ENCODE assay signal across 30 cellular contexts in the genomic region with DNA sequence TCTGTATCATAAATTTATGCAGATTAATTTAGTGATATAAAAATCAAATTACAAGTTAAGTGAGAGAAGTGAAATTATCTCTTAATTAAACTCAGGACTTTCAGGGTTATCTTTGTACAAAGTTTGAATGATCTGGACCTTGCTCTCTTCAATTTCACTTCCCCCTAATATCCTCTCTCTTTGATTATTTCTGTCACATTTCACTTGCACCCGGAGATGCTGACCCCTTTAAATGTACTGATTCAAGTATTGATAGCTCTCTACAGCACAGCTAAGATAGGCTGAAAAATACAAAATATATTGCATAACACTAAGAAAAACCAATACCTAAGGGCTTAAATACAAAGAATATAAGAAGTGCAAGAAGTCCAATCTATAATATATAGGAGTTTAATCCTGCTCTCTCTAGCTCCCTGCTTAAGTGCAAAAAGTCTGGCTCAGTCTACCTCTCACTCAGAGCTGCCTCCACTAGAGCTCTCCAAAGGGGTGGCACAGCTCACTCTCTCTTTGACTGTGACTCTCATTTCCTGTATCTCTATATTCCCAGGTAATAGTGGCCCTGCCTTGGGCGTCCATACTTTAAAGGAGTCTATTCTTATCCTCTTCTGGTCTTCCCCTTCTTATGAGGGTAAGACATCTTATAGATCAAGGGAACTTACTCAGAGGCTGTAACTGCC.
"Had no signal": no experiment of that assay in that cellular context is flagged by ENCODE, and none has a peak within 500 bp of the region (broad histone marks: within the 10 kb centered on the region; RNA-seq: fewer than 3 reads in every experiment).

No MANE protein-coding gene starts in this region.

- H3K36me3 ChIP-seq: adrenal gland, breast epithelium, Peyer's patch had no signal

- DNase-seq: activated B cell treated with CpG ODN at 0.5 μM for 24 hours; activated CD4-positive, alpha-beta memory T cell treated with anti-CD3 and anti-CD28 coated beads for 36 hours; activated CD4-positive, alpha-beta T cell treated with anti-CD3 and anti-CD28 coated beads for 4 hours; activated CD4-positive, alpha-beta T cell treated with anti-CD3 and anti-CD28 coated beads, Interleukin-2, amount 50 U/mL, for 1 hour; activated CD4-positive, CD25-positive, alpha-beta regulatory T cell treated with anti-CD3 and anti-CD28 coated beads, Interleukin-2, amount 50 U/mL, for 72 hours; activated CD8-positive, alpha-beta memory T cell treated with anti-CD3 and anti-CD28 coated beads, Interleukin-2, amount 50 U/mL, for 4 hours; activated gamma-delta T cell treated with Interleukin-2 at 50 U/mL for 16 hours; activated naive CD4-positive, alpha-beta T cell treated with anti-CD3 and anti-CD28 coated beads for 36 hours; activated T-cell treated with anti-CD3 and anti-CD28 coated beads for 4 hours; activated T-cell treated with anti-CD3 and anti-CD28 coated beads, Interleukin-2, amount 50 U/mL, for 4 hours; adrenal gland; body of pancreas; Kasumi-1; MM.1S; MV-4-11; NCI-H1092; NCI-H1436 treated with DMSO at 0.1 percent for 48 hours; NCI-H1694 treated with DMSO at 0.1 percent for 48 hours; NCI-H2029; NCI-H345; NCI-H524 treated with DMSO at 0.1 percent for 48 hours; PC-3; Peyer's patch; SIG-M5 had no signal

- H3K27me3 Mint-ChIP-seq: activated B cell treated with CpG ODN at 0.5 μM for 24 hours; activated CD4-positive, alpha-beta memory T cell treated with anti-CD3 and anti-CD28 coated beads for 36 hours had no signal

- H3K27me3 ChIP-seq: adrenal gland, body of pancreas, breast epithelium, Peyer's patch had no signal

- H3K4me3 Mint-ChIP-seq: activated B cell treated with CpG ODN at 0.5 μM for 24 hours; activated CD4-positive, alpha-beta memory T cell treated with anti-CD3 and anti-CD28 coated beads for 36 hours; activated naive CD4-positive, alpha-beta T cell treated with anti-CD3 and anti-CD28 coated beads for 36 hours; activated T-cell treated with anti-CD3 and anti-CD28 coated beads, Interleukin-2, amount 50 U/mL, for 4 hours; activated T-helper 1 cell treated with anti-CD3 and anti-CD28 coated beads, Interleukin-12 subunit alpha, Interleukin-12 subunit beta, Interleukin-2, Interleukin-4 antibody, amounts not matched to agents 30 ng/mL and 10 ng/mL and 1 ng/mL, durations not matched to agents 14 hours and 24 hours and 36 hours; T-helper 1 cell treated with Interleukin-12 subunit alpha and Interleukin-12 subunit beta and Interleukin-4 antibody, amounts not matched to agents 30 μg/mL and 1 μg/mL, for 36 hours; T-helper 2 cell treated with Interferon-gamma antibody and Interleukin-4, amounts not matched to agents 5 μg/mL and 100 μg/mL, for 36 hours had no signal

- ATAC-seq: activated naive CD4-positive, alpha-beta T cell treated with anti-CD3 and anti-CD28 coated beads, Interleukin-2, amount 50 U/mL, for 72 hours; activated T-cell treated with anti-CD3 and anti-CD28 coated beads, Interleukin-2, amount 50 U/mL, for 4 hours; body of pancreas; PC-3 had no signal

- H3K4me3 ChIP-seq: adrenal gland, body of pancreas, breast epithelium, Peyer's patch had no signal

- H3K4me1 Mint-ChIP-seq: activated B cell treated with CpG ODN at 0.5 μM for 24 hours had no signal

- H3K36me3 Mint-ChIP-seq: activated CD4-positive, alpha-beta memory T cell treated with anti-CD3 and anti-CD28 coated beads for 36 hours; activated naive CD4-positive, alpha-beta T cell treated with anti-CD3 and anti-CD28 coated beads, Interleukin-2, amount 50 U/mL, for 72 hours had no signal

- H3K27ac Mint-ChIP-seq: activated B cell treated with CpG ODN at 0.5 μM for 24 hours; activated CD4-positive, alpha-beta memory T cell treated with anti-CD3 and anti-CD28 coated beads for 36 hours; activated naive CD4-positive, alpha-beta T cell treated with anti-CD3 and anti-CD28 coated beads for 36 hours; activated naive CD4-positive, alpha-beta T cell treated with anti-CD3 and anti-CD28 coated beads, Interleukin-2, amount 50 U/mL, for 72 hours; activated T-helper 1 cell treated with anti-CD3 and anti-CD28 coated beads, Interleukin-12 subunit alpha, Interleukin-12 subunit beta, Interleukin-2, Interleukin-4 antibody, amounts not matched to agents 30 ng/mL and 10 ng/mL and 1 ng/mL, durations not matched to agents 14 hours and 24 hours and 36 hours; T-helper 1 cell treated with Interleukin-12 subunit alpha and Interleukin-12 subunit beta and Interleukin-4 antibody, amounts not matched to agents 30 μg/mL and 1 μg/mL, for 36 hours; T-helper 2 cell treated with Interferon-gamma antibody and Interleukin-4, amounts not matched to agents 5 μg/mL and 100 μg/mL, for 36 hours had no signal

- H3K27ac ChIP-seq: adrenal gland, body of pancreas, breast epithelium, Peyer's patch, RWPE1 had no signal

- H3K4me1 ChIP-seq: breast epithelium, Peyer's patch had no signal

- H3K9me3 Mint-ChIP-seq: activated B cell treated with CpG ODN at 0.5 μM for 24 hours; activated naive CD4-positive, alpha-beta T cell treated with anti-CD3 and anti-CD28 coated beads for 36 hours; activated naive CD4-positive, alpha-beta T cell treated with anti-CD3 and anti-CD28 coated beads, Interleukin-2, amount 50 U/mL, for 72 hours; activated T-helper 1 cell treated with anti-CD3 and anti-CD28 coated beads, Interleukin-12 subunit alpha, Interleukin-12 subunit beta, Interleukin-2, Interleukin-4 antibody, amounts not matched to agents 30 ng/mL and 10 ng/mL and 1 ng/mL, durations not matched to agents 14 hours and 24 hours and 36 hours; T-helper 1 cell treated with Interleukin-12 subunit alpha and Interleukin-12 subunit beta and Interleukin-4 antibody, amounts not matched to agents 30 μg/mL and 1 μg/mL, for 36 hours; T-helper 2 cell treated with Interferon-gamma antibody and Interleukin-4, amounts not matched to agents 5 μg/mL and 100 μg/mL, for 36 hours had no signal
